Comparison of ENCODE assay signal across 24 cellular contexts in the genomic region with DNA sequence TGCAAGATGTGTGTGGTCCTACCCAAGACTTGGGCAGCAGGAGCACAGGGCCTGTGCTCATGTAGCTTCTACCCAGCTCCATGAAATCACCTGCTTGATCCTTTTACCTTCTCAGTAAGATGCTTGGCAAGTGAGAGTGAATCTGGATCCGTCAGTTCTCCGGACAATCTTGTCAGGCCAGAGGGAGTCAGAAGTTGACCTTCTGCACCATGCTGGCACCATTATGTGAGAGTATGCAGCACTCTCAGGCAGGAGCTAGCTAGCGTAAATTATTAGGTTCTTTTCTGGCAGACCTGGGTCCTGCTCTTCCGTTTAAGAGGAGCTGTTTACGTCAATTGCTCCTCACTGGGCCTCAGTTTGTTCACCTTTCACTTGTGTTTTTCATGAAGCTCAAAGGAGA. TPM values are rescaled to one million over a fixed set of nuclear protein-coding genes. Genes with fewer than 3 reads are reported as not detected.
DNase-seq lines count a peak whose midpoint lies in the region; TF ChIP-seq lines count a peak whose summit lies in the region.
"Had no signal": no experiment of that assay in that cellular context is flagged by ENCODE, and none has a peak within 500 bp of the region (broad histone marks: within the 10 kb centered on the region; RNA-seq: fewer than 3 reads in every experiment).

No MANE protein-coding gene starts in this region.

- H3K4me1 Mint-ChIP-seq in brain (peaks cover 26% of the 10 kb centered on the region), neural crest cell (peaks cover 11% of the 10 kb centered on the region)
- H3K4me1 Mint-ChIP-seq: H9 had no signal

- H3K9me3 Mint-ChIP-seq in brain, result peaks cover 0 to 4% (median 0%) of the 10 kb centered on the region in 5 experiments
- peaks cover 8% of the 10 kb centered on the region for H3K9me3 Mint-ChIP-seq in neural crest cell
- H3K9me3 Mint-ChIP-seq: H9; stimulated activated naive CD8-positive, alpha-beta T cell treated with anti-CD3 and anti-CD28 coated beads, Interleukin-15, Interleukin-2, amounts not matched to agents 100 ng/mL and 50 ng/mL, for 24 hours had no signal

- H3K27ac Mint-ChIP-seq in brain (peak overlapping the region in 3 of 5 experiments; percentile 17 to 81 (median 76)), neural crest cell (ENCODE audit: unreplicated experiment) (peak overlapping the region; percentile 1)
- H3K27ac Mint-ChIP-seq: H9 had no signal

- no peaks in the 10 kb centered on the region for H3K27me3 Mint-ChIP-seq in brain
- no peaks in the 10 kb centered on the region for H3K27me3 Mint-ChIP-seq in neural crest cell (ENCODE audit: low read depth)

- H3K36me3 Mint-ChIP-seq in brain, result no peaks in the 10 kb centered on the region
- H3K36me3 Mint-ChIP-seq in neural crest cell (ENCODE audit: low read depth), result no peaks in the 10 kb centered on the region

- H3K27ac ChIP-seq in KMS-11, result peak overlapping the region; percentile 67; the same call in 1 of the 2 replicates
- H3K27ac ChIP-seq: C4-2B had no signal

- DNase-seq in SHP77 treated with DMSO at 0.1 percent for 48 hours (lab: John Stamatoyannopoulos, UW) (peak; percentile 32), SHP77 (lab: John Stamatoyannopoulos, UW) (no peak), neural crest cell (ENCODE audit: low read depth, low spot score) (no peak)
- DNase-seq in stimulated activated CD4-positive, alpha-beta T cell treated with anti-CD3 and anti-CD28 coated beads, Interleukin-2, amount 100 ng/mL, for 48 hours, result no peak
- no peak for DNase-seq in stimulated activated CD4-positive, alpha-beta T cell treated with anti-CD3 and anti-CD28 coated beads, Interleukin-12 subunit alpha, Interleukin-12 subunit beta, amount 100 ng/mL, for 4 hours
- no peak for DNase-seq in stimulated activated CD8-positive, alpha-beta memory T cell treated with anti-CD3 and anti-CD28 coated beads, Interleukin-4, amount 100 ng/mL, for 48 hours
- DNase-seq: activated CD4-positive, alpha-beta T cell treated with anti-CD3 and anti-CD28 coated beads for 1 hour; activated T-cell treated with anti-CD3 and anti-CD28 coated beads, Interleukin-2, amount 50 U/mL, for 1 hour; DND-41; esophagus squamous epithelium; glutamatergic neuron; H9; Karpas-422; NCI-H748 treated with DMSO at 0.1 percent for 48 hours; RPMI8226 had no signal

- no peaks in the 10 kb centered on the region for H4K20me1 ChIP-seq in KMS-11 (ENCODE audit: insufficient read depth)

- no peaks in the 10 kb centered on the region for H3K36me3 ChIP-seq in KMS-11 (ENCODE audit: insufficient read depth)
- H3K36me3 ChIP-seq: esophagus squamous epithelium had no signal

- TF ChIP-seq CTCF in KMS-11 (conservative IDR thresholded peaks at IDR 0.05; ENCODE audit: low read depth, low read length) (no peak), brain (conservative IDR thresholded peaks at IDR 0.05) (no peak), neural crest cell (conservative IDR thresholded peaks at IDR 0.05) (no peak)

- peak overlapping the region; percentile 39 for H3K4me2 ChIP-seq in KMS-11

- H3K4me3 ChIP-seq in KMS-11 (IDR thresholded peaks at IDR 0.05; ENCODE audit: insufficient read depth, low read depth, low read length), result no peak overlapping the region
- H3K4me3 ChIP-seq: esophagus squamous epithelium had no signal

- H3K4me3 Mint-ChIP-seq in brain (no peak overlapping the region), neural crest cell (no peak overlapping the region)
- H3K4me3 Mint-ChIP-seq: H9 had no signal

- no peak overlapping the region for H3K9ac ChIP-seq in KMS-11

- H2AFZ ChIP-seq in KMS-11 (ENCODE audit: low read depth), result no peak overlapping the region

- no peaks in the 10 kb centered on the region for H3K27me3 ChIP-seq in KMS-11 (ENCODE audit: insufficient read depth, low read depth)
- H3K27me3 ChIP-seq: esophagus squamous epithelium had no signal

- H3K4me1 ChIP-seq in KMS-11 (ENCODE audit: low read depth, poor library complexity, severe bottlenecking), result peaks cover 57% of the 10 kb centered on the region

- H3K79me2 ChIP-seq in KMS-11 (ENCODE audit: insufficient read depth, low read depth), result no peaks in the 10 kb centered on the region

RNA-seq across cellular contexts. Expression of a gene that starts 37.0 kb away (rescaled TPM):
- polyA plus RNA-seq in brain (ENCODE audit: insufficient read depth, low read depth, low replicate concordance), result 2.9 TPM
- total RNA-seq in neural crest cell, result 9.1 and 11.3 TPM in 2 replicates

RNA-seq across cellular contexts. Expression of a gene that starts 39.7 kb away (rescaled TPM):
- not detected for polyA plus RNA-seq in brain (ENCODE audit: insufficient read depth, low read depth, low replicate concordance)
- total RNA-seq in neural crest cell, result not detected in 2 replicates
- total RNA-seq: A172, esophagus squamous epithelium, H9, urinary bladder had no signal
- polyA plus RNA-seq: neural cell had no signal

RNA-seq across cellular contexts. Expression of a gene that starts 58.8 kb away (rescaled TPM):
- not detected for polyA plus RNA-seq in brain (ENCODE audit: insufficient read depth, low read depth, low replicate concordance)
- total RNA-seq in neural crest cell, result not detected in 2 replicates
- total RNA-seq: A172; esophagus squamous epithelium; H9; lower leg skin; T-helper 2 cell treated with Interferon-gamma antibody and Interleukin-4, amounts not matched to agents 100 ng/mL and 5 ng/mL, for 36 hours; urinary bladder had no signal
- polyA plus RNA-seq: neural cell, urinary bladder had no signal
